Comparison of ENCODE assay signal across 8 cellular contexts in genomic region chr15:38252481-38253311, GRCh38. TPM values are rescaled to one million over a fixed set of nuclear protein-coding genes. Genes with fewer than 3 reads are reported as not detected.
DNase-seq lines count a peak whose midpoint lies in the region; ATAC-seq and TF ChIP-seq lines count a peak whose summit lies in the region.

TSS of gene SPRED1 (plus strand) at chr15:38252836. CDS start at chr15:38253186, 350 bp downstream.

- no peaks in the 10 kb centered on the region for H3K9me3 ChIP-seq in BE2C
- no peaks in the 10 kb centered on the region for H3K9me3 ChIP-seq in skeletal muscle satellite cell (replicated peaks; ENCODE audit: low read length)

- no peak for TF ChIP-seq CTCF in BE2C (IDR thresholded peaks at IDR 0.05; ENCODE audit: low read depth, low read length)
- TF ChIP-seq CTCF in cardiac fibroblast (IDR thresholded peaks at IDR 0.05; ENCODE audit: low read depth, low read length): no peak

- no peaks in the 10 kb centered on the region for H3K27me3 ChIP-seq in BE2C
- no peaks in the 10 kb centered on the region for H3K27me3 ChIP-seq in skeletal muscle satellite cell (ENCODE audit: control insufficient read depth, insufficient read depth, low read length)

- peak within 1 kb of the TSS; percentile 93 for H3K9ac ChIP-seq in skeletal muscle satellite cell (ENCODE audit: low read depth, low read length)

- H3K4me1 ChIP-seq in BE2C (peaks cover 4% of the 10 kb centered on the region), skeletal muscle satellite cell (ENCODE audit: control insufficient read depth, insufficient read depth, low read length) (peaks cover 29% of the 10 kb centered on the region)

- H3K4me2 ChIP-seq in skeletal muscle satellite cell (ENCODE audit: low read length): peak within 1 kb of the TSS; percentile 98

- ATAC-seq in GM19035 (IDR thresholded peaks at IDR 0.05; ENCODE audit: unreplicated experiment) (peak; percentile 31), HG03354 (IDR thresholded peaks at IDR 0.05; ENCODE audit: poor library complexity, severe bottlenecking, unreplicated experiment) (peak; percentile 39)

- peak; percentile 67 for DNase-seq in BE2C
- peak in 3 of 5 donors; percentile 9 to 13 (median 12) for DNase-seq in T-helper 1 cell
- peak; percentile 53 to 78 for DNase-seq in cardiac fibroblast (ENCODE audit: low read depth in 2 of 2)
- DNase-seq in iris pigment epithelial cell (ENCODE audit: low read depth): peak; percentile 54
- DNase-seq in cerebellar nuclear complex (lab: John Stamatoyannopoulos, UW): no peak

- H3K4me3 ChIP-seq in BE2C (ENCODE audit: low read depth, low read length) (peak within 1 kb of the TSS; percentile 62), cardiac fibroblast (replicated peaks in 1 of 2; ENCODE audit: low read depth in 2 of 2, low read length in 2 of 2) (peak within 1 kb of the TSS; percentile 72 to 94), skeletal muscle satellite cell (ENCODE audit: low read length) (peak within 1 kb of the TSS; percentile 79)

- H3K36me3 ChIP-seq in BE2C: no peaks in the 10 kb centered on the region
- no peaks in the 10 kb centered on the region for H3K36me3 ChIP-seq in skeletal muscle satellite cell (ENCODE audit: insufficient read depth, low read length)

RNA-seq across cellular contexts. Expression of gene SPRED1, which starts in this region (rescaled TPM):
- 7.4 TPM for polyA plus RNA-seq in BE2C (2012; ENCODE audit: insufficient read depth, insufficient read length, low read depth)
- 42.8 and 59.1 TPM in 2 replicates for total RNA-seq in skeletal muscle satellite cell (2012; rRNA removed)

Comparison
In these comparisons a context has a peak if more than half of its experiments do, and no peak if none do; other contexts are left out.
1. DNase-seq: peak in BE2C (single experiment), T-helper 1 cell (3 of 5), cardiac fibroblast (2 of 2) and iris pigment epithelial cell (single experiment); none in cerebellar nuclear complex (0 of 2).
2. Peak in every context shown above with its lines, with median percentiles within 50 percentile points of each other: H3K4me3 ChIP-seq.